ENCODE assay signal across 37 cellular contexts in the genomic region with DNA sequence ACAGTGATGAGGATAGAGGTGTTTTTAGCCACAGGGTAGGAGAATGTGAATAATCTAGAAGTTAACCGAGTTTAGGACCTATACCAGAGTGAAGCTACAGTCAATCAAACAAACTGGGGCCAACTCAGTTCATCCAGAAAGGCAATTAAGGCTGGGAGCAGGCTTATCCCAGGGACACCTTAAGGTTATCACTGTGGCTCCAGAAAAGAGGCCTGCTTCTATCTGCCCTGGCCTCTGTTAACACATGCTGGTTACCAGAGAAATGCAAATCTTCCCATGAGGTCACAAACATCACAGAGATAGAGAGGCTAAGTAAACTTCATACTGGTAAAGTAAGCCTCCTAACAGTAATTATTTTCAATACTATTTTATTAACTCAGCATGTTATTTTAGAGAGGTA.
DNase-seq lines count a peak whose midpoint lies in the region; ATAC-seq and TF ChIP-seq lines count a peak whose summit lies in the region.
"Had no signal": no experiment of that assay in that cellular context is flagged by ENCODE, and none has a peak within 500 bp of the region (broad histone marks: within the 10 kb centered on the region; RNA-seq: fewer than 3 reads in every experiment).

No MANE protein-coding gene starts in this region.

- no peaks in the 10 kb centered on the region for H3K4me1 ChIP-seq in right atrium auricular region
- peaks cover 2% of the 10 kb centered on the region for H3K4me1 ChIP-seq in mesenchymal stem cell (ENCODE audit: control insufficient read depth, insufficient read depth, low read depth, low read length)
- no peaks in the 10 kb centered on the region for H3K4me1 ChIP-seq in esophagus muscularis mucosa
- H3K4me1 ChIP-seq in effector memory CD4-positive, alpha-beta T cell (ENCODE audit: control insufficient read depth, insufficient read depth, low read length, poor library complexity, severe bottlenecking), result no peaks in the 10 kb centered on the region
- H3K4me1 ChIP-seq: gastrocnemius medialis, vagina had no signal

- peak; percentile 75 to 95 for ATAC-seq in left cardiac atrium
- no peak for ATAC-seq in GM19023 (IDR thresholded peaks at IDR 0.05; ENCODE audit: unreplicated experiment)
- no peak for ATAC-seq in HG03378 (IDR thresholded peaks at IDR 0.05; ENCODE audit: unreplicated experiment)
- ATAC-seq: activated CD8-positive, alpha-beta T cell treated with anti-CD3 and anti-CD28 coated beads, Interleukin-2, amount 10 ng/mL, durations not matched to agents 7 days and 5 days; CD8-positive, alpha-beta T cell; gastrocnemius medialis; stimulated activated naive CD8-positive, alpha-beta T cell treated with anti-CD3 and anti-CD28 coated beads, Interleukin-15, amount 100 ng/mL, for 72 hours had no signal

- no peak overlapping the region for H4K91ac ChIP-seq in mesenchymal stem cell (ENCODE audit: low read length)

- no peak for TF ChIP-seq EP300 in esophagus muscularis mucosa (IDR thresholded peaks at IDR 0.05)

- no peak for TF ChIP-seq POLR2A in erythroblast (IDR thresholded peaks at IDR 0.05; ENCODE audit: low read length)
- no peak for TF ChIP-seq POLR2A in esophagus muscularis mucosa (IDR thresholded peaks at IDR 0.05; ENCODE audit: low read depth)

- H2AFZ ChIP-seq in mesenchymal stem cell (ENCODE audit: low read depth, low read length), result no peak overlapping the region
- H2AFZ ChIP-seq: PC-9 had no signal

- no peak overlapping the region for H2BK5ac ChIP-seq in mesenchymal stem cell (ENCODE audit: low read depth, low read length, poor library complexity, severe bottlenecking)

- 100% methylated on average over 1 of the region's 1 CpG for WGBS in mesenchymal stem cell
- WGBS in esophagus muscularis mucosa, result 94% methylated on average over 1 of the region's 1 CpG

- no peaks in the 10 kb centered on the region for H3K9me3 ChIP-seq in right atrium auricular region
- no peaks in the 10 kb centered on the region for H3K9me3 ChIP-seq in mesenchymal stem cell (ENCODE audit: control insufficient read depth, low read length)
- H3K9me3 ChIP-seq in esophagus muscularis mucosa, result no peaks in the 10 kb centered on the region
- H3K9me3 ChIP-seq in effector memory CD4-positive, alpha-beta T cell (ENCODE audit: control insufficient read depth, low read length), result no peaks in the 10 kb centered on the region
- H3K9me3 ChIP-seq: gastrocnemius medialis, neutrophil, tibial artery, vagina had no signal

- H3K4ac ChIP-seq in mesenchymal stem cell (ENCODE audit: low read depth in 1 of 2, low read length in 2 of 2), result no peak overlapping the region

- H3K36me3 ChIP-seq in right atrium auricular region, result no peaks in the 10 kb centered on the region
- peaks cover 0 to 2% of the 10 kb centered on the region in 2 experiments for H3K36me3 ChIP-seq in mesenchymal stem cell (ENCODE audit: control insufficient read depth in 1 of 2, insufficient read depth in 2 of 2, low read depth in 1 of 2, low read length in 2 of 2)
- peaks cover 0 to 21% (median 2%) of the 10 kb centered on the region in 4 donors for H3K36me3 ChIP-seq in esophagus muscularis mucosa
- H3K36me3 ChIP-seq in effector memory CD4-positive, alpha-beta T cell (ENCODE audit: control insufficient read depth, insufficient read depth, low read length), result no peaks in the 10 kb centered on the region
- H3K36me3 ChIP-seq: gastrocnemius medialis, neutrophil, vagina had no signal

- no peak overlapping the region for H3K9ac ChIP-seq in mesenchymal stem cell (ENCODE audit: low read length)
- H3K9ac ChIP-seq: KMS-11 had no signal

- no peak overlapping the region for H4K8ac ChIP-seq in mesenchymal stem cell (ENCODE audit: low read length)

- H3K27me3 ChIP-seq in right atrium auricular region (no peaks in the 10 kb centered on the region), mesenchymal stem cell (ENCODE audit: control insufficient read depth in 1 of 2, insufficient read depth in 1 of 2, low read length in 2 of 2) (no peaks in the 10 kb centered on the region), esophagus muscularis mucosa (no peaks in the 10 kb centered on the region)
- H3K27me3 ChIP-seq in effector memory CD4-positive, alpha-beta T cell (replicated peaks; ENCODE audit: control insufficient read depth, insufficient read depth, low read length, poor library complexity, severe bottlenecking), result no peaks in the 10 kb centered on the region
- H3K27me3 ChIP-seq: gastrocnemius medialis, neutrophil, tibial artery, vagina had no signal

- intact Hi-C loops in left cardiac atrium (cut with DNase I) (loop anchor here in 1 of 2 donors (10.0 kb wide), 1 partner anchor 160 kb away; no protein-coding TSS in a partner anchor), esophagus muscularis mucosa (cut with DNase I) (no loop called here)

- no peak for TF ChIP-seq CTCF in right atrium auricular region (IDR thresholded peaks at IDR 0.05)
- no peak for TF ChIP-seq CTCF in esophagus muscularis mucosa (IDR thresholded peaks at IDR 0.05)

- no peak overlapping the region for H3K14ac ChIP-seq in mesenchymal stem cell (ENCODE audit: low read length in 2 of 2)

- H2BK12ac ChIP-seq in mesenchymal stem cell (ENCODE audit: low read length in 2 of 2), result no peak overlapping the region

- no peak overlapping the region for H3K27ac ChIP-seq in right atrium auricular region
- H3K27ac ChIP-seq in mesenchymal stem cell (ENCODE audit: low read length, poor library complexity, severe bottlenecking), result peak overlapping the region; percentile 86
- no peak overlapping the region for H3K27ac ChIP-seq in esophagus muscularis mucosa (replicated peaks in 1 of 4)
- no peak overlapping the region for H3K27ac ChIP-seq in effector memory CD4-positive, alpha-beta T cell (ENCODE audit: insufficient read depth, low read length, poor library complexity, severe bottlenecking)
- H3K27ac ChIP-seq: gastrocnemius medialis, HL-60, KMS-11, neutrophil, PC-9, skin epidermis, tibial artery, vagina had no signal

- H3K79me1 ChIP-seq in mesenchymal stem cell (replicated peaks; ENCODE audit: low read length, poor library complexity, severe bottlenecking), result peaks cover 2% of the 10 kb centered on the region

- peak overlapping the region; percentile 42 for H2AK5ac ChIP-seq in mesenchymal stem cell (ENCODE audit: low read length, severe bottlenecking)

- no peak overlapping the region for H3K4me2 ChIP-seq in mesenchymal stem cell (ENCODE audit: low read length, poor library complexity, severe bottlenecking)
- H3K4me2 ChIP-seq: KMS-11, PC-9 had no signal

- DNase-seq in left cardiac atrium (no peak), right atrium auricular region (ENCODE audit: low spot score) (no peak), erythroblast (lab: John Stamatoyannopoulos, UW) (peak; percentile 49 to 71), mesenchymal stem cell (no peak), esophagus muscularis mucosa (ENCODE audit: extremely low spot score) (no peak)
- DNase-seq in effector memory CD4-positive, alpha-beta T cell, result no peak
- DNase-seq: activated CD4-positive, alpha-beta T cell treated with anti-CD3 and anti-CD28 coated beads for 4 hours; activated CD8-positive, alpha-beta T cell treated with anti-CD3 and anti-CD28 coated beads, Interleukin-2, amount 10 ng/mL, durations not matched to agents 7 days and 5 days; activated naive CD4-positive, alpha-beta T cell treated with anti-CD3 and anti-CD28 coated beads for 36 hours; CD8-positive, alpha-beta T cell; cerebellar nuclear complex; DMS153; gastrocnemius medialis; H7; hippocampal formation; immature natural killer cell; midbrain; MM.1S; naive B cell; NCI-H1105 treated with DMSO at 0.1 percent for 48 hours; NCI-H1930; NCI-H2171 treated with DMSO at 0.1 percent for 48 hours; NCI-H524; PC-9; SHP77; stimulated activated CD4-positive, alpha-beta T cell treated with anti-CD3 and anti-CD28 coated beads, Interleukin-1b, Interleukin-23, amount 100 ng/mL, for 48 hours; stimulated activated CD8-positive, alpha-beta memory T cell treated with anti-CD3 and anti-CD28 coated beads, Interleukin-4, amount 100 ng/mL, for 48 hours; stimulated activated naive CD8-positive, alpha-beta T cell treated with anti-CD3 and anti-CD28 coated beads, Interleukin-15, amount 100 ng/mL, for 72 hours; T-helper 2 cell; tibial artery had no signal

- no peak overlapping the region for H3K18ac ChIP-seq in mesenchymal stem cell (ENCODE audit: low read depth in 1 of 2, low read length in 2 of 2)

- H3K23ac ChIP-seq in mesenchymal stem cell (ENCODE audit: low read length in 2 of 2), result no peak overlapping the region

- no peak overlapping the region for H2BK120ac ChIP-seq in mesenchymal stem cell (ENCODE audit: low read depth, low read length)

- no peak overlapping the region for H2BK15ac ChIP-seq in mesenchymal stem cell (ENCODE audit: low read depth, poor library complexity, severe bottlenecking)

- H3K4me3 ChIP-seq in right atrium auricular region (no peak overlapping the region), mesenchymal stem cell (ENCODE audit: insufficient read depth in 1 of 2, low read depth in 1 of 2, low read length in 2 of 2) (no peak overlapping the region), esophagus muscularis mucosa (no peak overlapping the region)
- no peak overlapping the region for H3K4me3 ChIP-seq in effector memory CD4-positive, alpha-beta T cell (ENCODE audit: insufficient read depth, low read depth, low read length, poor library complexity, severe bottlenecking)
- H3K4me3 ChIP-seq: gastrocnemius medialis, PC-9, skin epidermis, tibial artery, vagina had no signal

Comparison
In these comparisons a context has a peak if more than half of its experiments do, and no peak if none do; other contexts are left out.
1. ATAC-seq: peak in left cardiac atrium (2 of 2); none in GM19023 (single experiment) and HG03378 (single experiment).
2. DNase-seq: peak in erythroblast (2 of 2); none in left cardiac atrium (single experiment), right atrium auricular region (single experiment), mesenchymal stem cell (single experiment), esophagus muscularis mucosa (single experiment) and effector memory CD4-positive, alpha-beta T cell (0 of 3).